Comparison of ENCODE assay signal across 8 cellular contexts in the genomic region with DNA sequence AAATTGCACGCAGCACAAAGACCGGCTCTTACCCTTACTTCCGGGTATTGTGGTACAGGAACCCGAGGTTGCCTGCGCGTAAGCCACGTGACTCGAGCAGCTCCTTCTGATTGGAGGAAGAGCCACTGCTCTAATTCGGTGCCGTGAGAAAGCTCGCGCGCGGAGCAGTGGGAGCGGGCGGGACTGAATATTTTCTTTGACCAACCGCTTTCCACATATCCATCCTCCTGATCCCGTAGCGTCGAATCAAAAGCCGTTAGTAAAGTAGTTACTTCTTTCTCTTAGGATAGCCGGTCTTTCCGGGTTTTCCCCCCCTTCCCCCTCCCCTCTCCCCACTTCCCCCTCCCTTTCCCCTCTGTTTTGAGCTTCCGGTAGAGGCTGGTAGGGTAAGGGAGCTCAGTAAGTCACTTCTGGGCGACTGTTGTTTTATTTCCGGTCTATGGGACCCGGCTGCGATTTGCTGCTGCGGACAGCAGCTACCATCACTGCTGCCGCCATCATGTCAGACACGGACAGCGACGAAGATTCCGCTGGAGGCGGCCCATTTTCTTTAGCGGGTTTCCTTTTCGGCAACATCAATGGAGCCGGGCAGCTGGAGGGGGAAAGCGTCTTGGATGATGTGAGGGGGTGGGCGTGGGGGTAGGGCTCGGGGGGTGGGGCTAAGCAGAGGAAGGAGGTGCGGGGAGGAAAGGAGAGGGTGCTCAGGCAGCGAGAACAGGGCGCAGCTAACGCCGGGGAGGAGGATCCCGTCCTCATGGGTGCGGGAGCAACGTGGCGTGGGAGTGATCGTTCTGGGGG. TPM values are rescaled to one million over a fixed set of nuclear protein-coding genes. Genes with fewer than 3 reads are reported as not detected.
DNase-seq lines count a peak whose midpoint lies in the region; ATAC-seq and TF ChIP-seq lines count a peak whose summit lies in the region.

A gene with protein sequence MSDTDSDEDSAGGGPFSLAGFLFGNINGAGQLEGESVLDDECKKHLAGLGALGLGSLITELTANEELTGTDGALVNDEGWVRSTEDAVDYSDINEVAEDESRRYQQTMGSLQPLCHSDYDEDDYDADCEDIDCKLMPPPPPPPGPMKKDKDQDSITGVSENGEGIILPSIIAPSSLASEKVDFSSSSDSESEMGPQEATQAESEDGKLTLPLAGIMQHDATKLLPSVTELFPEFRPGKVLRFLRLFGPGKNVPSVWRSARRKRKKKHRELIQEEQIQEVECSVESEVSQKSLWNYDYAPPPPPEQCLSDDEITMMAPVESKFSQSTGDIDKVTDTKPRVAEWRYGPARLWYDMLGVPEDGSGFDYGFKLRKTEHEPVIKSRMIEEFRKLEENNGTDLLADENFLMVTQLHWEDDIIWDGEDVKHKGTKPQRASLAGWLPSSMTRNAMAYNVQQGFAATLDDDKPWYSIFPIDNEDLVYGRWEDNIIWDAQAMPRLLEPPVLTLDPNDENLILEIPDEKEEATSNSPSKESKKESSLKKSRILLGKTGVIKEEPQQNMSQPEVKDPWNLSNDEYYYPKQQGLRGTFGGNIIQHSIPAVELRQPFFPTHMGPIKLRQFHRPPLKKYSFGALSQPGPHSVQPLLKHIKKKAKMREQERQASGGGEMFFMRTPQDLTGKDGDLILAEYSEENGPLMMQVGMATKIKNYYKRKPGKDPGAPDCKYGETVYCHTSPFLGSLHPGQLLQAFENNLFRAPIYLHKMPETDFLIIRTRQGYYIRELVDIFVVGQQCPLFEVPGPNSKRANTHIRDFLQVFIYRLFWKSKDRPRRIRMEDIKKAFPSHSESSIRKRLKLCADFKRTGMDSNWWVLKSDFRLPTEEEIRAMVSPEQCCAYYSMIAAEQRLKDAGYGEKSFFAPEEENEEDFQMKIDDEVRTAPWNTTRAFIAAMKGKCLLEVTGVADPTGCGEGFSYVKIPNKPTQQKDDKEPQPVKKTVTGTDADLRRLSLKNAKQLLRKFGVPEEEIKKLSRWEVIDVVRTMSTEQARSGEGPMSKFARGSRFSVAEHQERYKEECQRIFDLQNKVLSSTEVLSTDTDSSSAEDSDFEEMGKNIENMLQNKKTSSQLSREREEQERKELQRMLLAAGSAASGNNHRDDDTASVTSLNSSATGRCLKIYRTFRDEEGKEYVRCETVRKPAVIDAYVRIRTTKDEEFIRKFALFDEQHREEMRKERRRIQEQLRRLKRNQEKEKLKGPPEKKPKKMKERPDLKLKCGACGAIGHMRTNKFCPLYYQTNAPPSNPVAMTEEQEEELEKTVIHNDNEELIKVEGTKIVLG (N-terminal part only) (plus strand): TSS at position 482 of the 798 bp plus-strand sequence. CDS start 18 bp downstream, at position 500.

- H3K27me3 Mint-ChIP-seq in H9 (ENCODE audit: low read depth) = no peaks in the 10 kb centered on the region; the same call in 1 of the 2 replicates
- H3K27me3 Mint-ChIP-seq in natural killer cell treated with Interleukin-12 subunit alpha and Interleukin-12 subunit beta and Interleukin-15 and Interleukin-18, amount 100 ng/mL, for 72 hours = no peaks in the 10 kb centered on the region

- H2BK120ac ChIP-seq in H9 (ENCODE audit: low read depth, low read length, poor library complexity, severe bottlenecking) = no peak within 1 kb of the TSS

- H2BK12ac ChIP-seq in H9 (ENCODE audit: insufficient read length, low read depth, low read length) = no peak within 1 kb of the TSS

- peak; percentile 95 to 96 for ATAC-seq in natural killer cell treated with Interleukin-12 subunit alpha and Interleukin-12 subunit beta and Interleukin-15 and Interleukin-18, amount 100 ng/mL, for 72 hours
- peak; percentile 94 for ATAC-seq in stimulated activated naive CD8-positive, alpha-beta T cell treated with anti-CD3 and anti-CD28 coated beads, Interleukin-15, Interleukin-2, amounts not matched to agents 100 U/mL and 50 U/mL, for 24 hours

- TF ChIP-seq CTCF in H9 (conservative IDR thresholded peaks at IDR 0.05) (no peak), fibroblast of pulmonary artery (IDR thresholded peaks at IDR 0.05; ENCODE audit: low read length, missing control alignments) (no peak)

- DNase-seq in ELR (ENCODE audit: low read depth) (peak; percentile 97), H9 (peak; percentile 94), MG63 (peak; percentile 95), SHP77 treated with DMSO at 0.1 percent for 48 hours (lab: John Stamatoyannopoulos, UW) (peak; percentile 87), fibroblast of pulmonary artery (ENCODE audit: low read depth) (peak; percentile 98)
- DNase-seq in activated effector memory CD4-positive, alpha-beta T cell treated with anti-CD3 and anti-CD28 coated beads, Interleukin-2, amount 50 U/mL, for 16 hours = peak; percentile 95
- peak; percentile 94 for DNase-seq in natural killer cell treated with Interleukin-12 subunit alpha and Interleukin-12 subunit beta and Interleukin-15 and Interleukin-18, amount 100 ng/mL, for 72 hours (ENCODE audit: low spot score)
- peak; percentile 86 for DNase-seq in stimulated activated naive CD8-positive, alpha-beta T cell treated with anti-CD3 and anti-CD28 coated beads, Interleukin-15, Interleukin-2, amounts not matched to agents 100 U/mL and 50 U/mL, for 24 hours

- no peak within 1 kb of the TSS for H2AK5ac ChIP-seq in H9 (ENCODE audit: insufficient read length, low read length)

- H3K27ac ChIP-seq in H9 (ENCODE audit: insufficient read length, low read depth, low read length) = peak within 1 kb of the TSS; percentile 60

- peaks cover 20 to 38% (median 30%) of the 10 kb centered on the region in 3 experiments for H3K36me3 Mint-ChIP-seq in H9 (ENCODE audit: insufficient read depth in 1 of 3, low read depth in 3 of 3)
- H3K36me3 Mint-ChIP-seq in natural killer cell treated with Interleukin-12 subunit alpha and Interleukin-12 subunit beta and Interleukin-15 and Interleukin-18, amount 100 ng/mL, for 72 hours = peaks cover 10% of the 10 kb centered on the region

- peak within 1 kb of the TSS; percentile 90 to 95 for H3K4me3 Mint-ChIP-seq in H9
- peak within 1 kb of the TSS; percentile 94 for H3K4me3 Mint-ChIP-seq in natural killer cell treated with Interleukin-12 subunit alpha and Interleukin-12 subunit beta and Interleukin-15 and Interleukin-18, amount 100 ng/mL, for 72 hours

- no peaks in the 10 kb centered on the region for H3K27me3 ChIP-seq in H9 (ENCODE audit: insufficient read depth, low read length)
- no peaks in the 10 kb centered on the region for H3K27me3 ChIP-seq in MG63

- no peak within 1 kb of the TSS; the same call in 1 of the 2 replicates for H3K4ac ChIP-seq in H9 (ENCODE audit: low read depth, low read length)

- H3K4me1 ChIP-seq in H9 (ENCODE audit: insufficient read depth, low read length) = no peaks in the 10 kb centered on the region

- H3K9me3 ChIP-seq in H9 (ENCODE audit: control insufficient read depth, low read depth, low read length) = no peaks in the 10 kb centered on the region
- H3K9me3 ChIP-seq in MG63 = no peaks in the 10 kb centered on the region

- peaks cover 4% of the 10 kb centered on the region; the same call in 1 of the 2 replicates for H3K79me2 ChIP-seq in H9 (ENCODE audit: insufficient read depth, low read length)

- H3T11ph ChIP-seq in H9 (ENCODE audit: low read length) = no peak within 1 kb of the TSS

- H3K23me2 ChIP-seq in H9 (ENCODE audit: insufficient read length, low read depth, low read length, poor library complexity, severe bottlenecking) = peaks cover 8% of the 10 kb centered on the region

- no peak within 1 kb of the TSS for H4K8ac ChIP-seq in H9 (replicated peaks; ENCODE audit: insufficient read length, low read depth, low read length)

- peak within 1 kb of the TSS; percentile 90 for H3K14ac ChIP-seq in H9 (ENCODE audit: insufficient read depth, low read length)

- no peaks in the 10 kb centered on the region for H4K20me1 ChIP-seq in H9 (ENCODE audit: control insufficient read depth, insufficient read depth, insufficient read length)

- H2BK20ac ChIP-seq in H9 (ENCODE audit: low read depth, low read length, poor library complexity, severe bottlenecking) = no peak within 1 kb of the TSS

- peak within 1 kb of the TSS; percentile 82 for H3K9ac ChIP-seq in H9 (ENCODE audit: extremely low read depth, insufficient read length, low read length)

- H2AFZ ChIP-seq in H9 (ENCODE audit: low read length) = no peak within 1 kb of the TSS

- H3K9me3 Mint-ChIP-seq in H9 = peaks cover 64 to 66% of the 10 kb centered on the region in 2 experiments
- H3K9me3 Mint-ChIP-seq in natural killer cell treated with Interleukin-12 subunit alpha and Interleukin-12 subunit beta and Interleukin-15 and Interleukin-18, amount 100 ng/mL, for 72 hours = no peaks in the 10 kb centered on the region

- peak within 1 kb of the TSS; percentile 82 for H3K18ac ChIP-seq in H9 (ENCODE audit: insufficient read length, low read depth, low read length)

- H4K5ac ChIP-seq in H9 (ENCODE audit: insufficient read length, low read depth, low read length) = no peak within 1 kb of the TSS

- no peak within 1 kb of the TSS for H3K23ac ChIP-seq in H9 (ENCODE audit: insufficient read length, low read depth, low read length)

- H3K36me3 ChIP-seq in MG63 = peaks cover 15% of the 10 kb centered on the region

- H3K4me1 Mint-ChIP-seq in H9 = peaks cover 6 to 11% of the 10 kb centered on the region in 2 experiments; a peak in 3 of 4 replicates
- peaks cover 21 to 31% of the 10 kb centered on the region in 2 donors for H3K4me1 Mint-ChIP-seq in natural killer cell treated with Interleukin-12 subunit alpha and Interleukin-12 subunit beta and Interleukin-15 and Interleukin-18, amount 100 ng/mL, for 72 hours (ENCODE audit: low read depth in 2 of 2)

- peak within 1 kb of the TSS; percentile 96 to 99 (median 98) for H3K27ac Mint-ChIP-seq in H9
- peak within 1 kb of the TSS; percentile 88 to 89 for H3K27ac Mint-ChIP-seq in natural killer cell treated with Interleukin-12 subunit alpha and Interleukin-12 subunit beta and Interleukin-15 and Interleukin-18, amount 100 ng/mL, for 72 hours

- peak within 1 kb of the TSS; percentile 98 for H3K4me2 ChIP-seq in H9 (ENCODE audit: insufficient read depth, insufficient read length, low read length)

- H3K79me1 ChIP-seq in H9 (ENCODE audit: insufficient read depth, low read depth, low read length, poor library complexity, severe bottlenecking) = no peaks in the 10 kb centered on the region

- no peak within 1 kb of the TSS for H2BK15ac ChIP-seq in H9 (ENCODE audit: low read depth, low read length)

- no peak within 1 kb of the TSS for H3K56ac ChIP-seq in H9 (ENCODE audit: insufficient read length, low read depth, low read length)

- peak within 1 kb of the TSS; percentile 78 for H3K4me3 ChIP-seq in MG63
- H3K4me3 ChIP-seq in fibroblast of pulmonary artery (replicated peaks; ENCODE audit: low read depth, low read length) = peak within 1 kb of the TSS; percentile 77

- no CpG with 5 or more reads among the region's 51 CpGs for WGBS in H9 (ENCODE audit: extremely low coverage, insufficient read length, low lambda C conversion rate)

- H4K91ac ChIP-seq in H9 (ENCODE audit: insufficient read length, low read depth, low read length) = no peak within 1 kb of the TSS

- H2BK5ac ChIP-seq in H9 (ENCODE audit: insufficient read length, low read length) = no peak within 1 kb of the TSS

RNA-seq across cellular contexts. Expression of the gene that starts here (rescaled TPM):
- total RNA-seq in H9 (2021) = 30.7 and 32.2 TPM in 2 replicates
- 17.9 and 19.2 TPM in 2 replicates for total RNA-seq in MG63 (2014; rRNA removed; shearing (Covaris generic); ENCODE audit: low replicate concordance)
- total RNA-seq in natural killer cell treated with Interleukin-12 subunit alpha and Interleukin-12 subunit beta and Interleukin-15 and Interleukin-18, amount 100 ng/mL, for 72 hours = 10 to 100 TPM; 35.6 to 62.2 TPM

Comparison
In these comparisons a context has a peak if more than half of its experiments do, and no peak if none do; other contexts are left out.
1. Peak in every context shown above with its lines: DNase-seq, ATAC-seq, H3K4me3 ChIP-seq and H3K27ac ChIP-seq.